Comparison of ENCODE assay signal across 19 cellular contexts in the genomic region with DNA sequence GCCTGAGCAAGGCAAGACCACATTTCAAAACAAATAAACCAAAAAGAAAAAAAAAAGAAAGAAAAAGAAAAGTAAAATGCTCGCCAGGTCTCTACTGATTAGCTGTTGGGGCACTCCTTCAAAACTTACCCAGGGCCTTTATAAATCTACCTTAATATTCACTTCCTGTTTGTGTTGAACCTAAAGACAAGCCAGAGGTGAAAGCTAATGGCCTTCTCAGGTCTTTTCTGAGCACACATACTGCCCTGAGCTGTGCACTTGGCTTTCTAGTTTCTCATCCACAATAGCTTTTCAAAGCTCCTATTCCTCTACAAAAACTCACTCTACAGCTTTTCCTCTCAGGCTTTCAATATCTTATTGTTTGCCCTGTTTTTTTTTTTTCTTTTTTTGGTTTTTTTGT. TPM values are rescaled to one million over a fixed set of nuclear protein-coding genes. Genes with fewer than 3 reads are reported as not detected.
DNase-seq lines count a peak whose midpoint lies in the region; ATAC-seq, FAIRE-seq and TF ChIP-seq lines count a peak whose summit lies in the region.
"Had no signal": no experiment of that assay in that cellular context is flagged by ENCODE, and none has a peak within 500 bp of the region (broad histone marks: within the 10 kb centered on the region; RNA-seq: fewer than 3 reads in every experiment).

No MANE protein-coding gene starts in this region.

- H3K9me3 ChIP-seq in CD4-positive, alpha-beta memory T cell (ENCODE audit: control insufficient read depth in 1 of 2, low read length in 2 of 2): no peaks in the 10 kb centered on the region
- H3K9me3 ChIP-seq: BE2C, gastroesophageal sphincter, SK-N-SH, transverse colon had no signal

- POLR2A ChIA-PET in CD4-positive, alpha-beta memory T cell (lab: Charles Lee; ENCODE audit: partially characterized antibody): interaction anchor here (0.7 kb wide), 1 partner anchor 1336 kb away, joined by 4 read pairs; no protein-coding TSS in a partner anchor
- POLR2A ChIA-PET in activated naive CD8-positive, alpha-beta T cell treated with anti-CD3 and anti-CD28 coated beads, Interleukin-2, amount 10 ng/mL, durations not matched to agents 7 days and 5 days (lab: Charles Lee): interaction anchor here (0.6 to 1.2 kb wide), 3 partner anchors 52 to 71 kb away, joined by 4 to 6 read pairs (median 5); no protein-coding TSS in a partner anchor

- DNase-seq in CD4-positive, alpha-beta memory T cell: no peak
- DNase-seq in GM12891 (ENCODE audit: insufficient read length, low spot score): no peak
- DNase-seq in activated naive CD8-positive, alpha-beta T cell treated with anti-CD3 and anti-CD28 coated beads, Interleukin-2, amount 10 ng/mL, durations not matched to agents 7 days and 5 days: no peak
- DNase-seq in nephron progenitor cell: no peak
- no peak for DNase-seq in NCI-H526 treated with DMSO at 0.1 percent for 48 hours (lab: John Stamatoyannopoulos, UW)
- DNase-seq in AG20443 (ENCODE audit: low spot score): no peak
- DNase-seq: activated effector memory CD4-positive, alpha-beta T cell treated with anti-CD3 and anti-CD28 coated beads, Interleukin-2, amount 50 U/mL, for 16 hours; BE2C; DMS 273 treated with DMSO at 0.1 percent for 48 hours; left ventricle myocardium superior; NCI-H1436 treated with DMSO at 0.1 percent for 48 hours; SK-N-SH; transverse colon had no signal

- TF ChIP-seq CTCF in nephron progenitor cell (IDR thresholded peaks at IDR 0.05): no peak

- H3K4me3 ChIP-seq in CD4-positive, alpha-beta memory T cell (ENCODE audit: low read length in 2 of 2): no peak overlapping the region
- H3K4me3 ChIP-seq: gastroesophageal sphincter, skin epidermis, transverse colon had no signal

- H3K9me3 Mint-ChIP-seq in CD4-positive, alpha-beta memory T cell: no peaks in the 10 kb centered on the region
- H3K9me3 Mint-ChIP-seq in activated naive CD8-positive, alpha-beta T cell treated with anti-CD3 and anti-CD28 coated beads, Interleukin-2, amount 10 ng/mL, durations not matched to agents 7 days and 5 days: no peaks in the 10 kb centered on the region
- H3K9me3 Mint-ChIP-seq in nephron progenitor cell: peaks cover 8% of the 10 kb centered on the region

- CTCF ChIA-PET in CD4-positive, alpha-beta memory T cell (lab: Charles Lee; ENCODE audit: partially characterized antibody): interaction anchor here (0.8 kb wide), 1 partner anchor 16 kb away, joined by 3 read pairs; no protein-coding TSS in a partner anchor

- no peak overlapping the region for H3K4me3 Mint-ChIP-seq in CD4-positive, alpha-beta memory T cell
- no peak overlapping the region for H3K4me3 Mint-ChIP-seq in activated naive CD8-positive, alpha-beta T cell treated with anti-CD3 and anti-CD28 coated beads, Interleukin-2, amount 10 ng/mL, durations not matched to agents 7 days and 5 days
- no peak overlapping the region for H3K4me3 Mint-ChIP-seq in nephron progenitor cell

- H3K27ac ChIP-seq in CD4-positive, alpha-beta memory T cell (ENCODE audit: low read depth, low read length): no peak overlapping the region
- H3K27ac ChIP-seq: gastroesophageal sphincter, skin epidermis, transverse colon had no signal

- H3K27me3 Mint-ChIP-seq in CD4-positive, alpha-beta memory T cell: no peaks in the 10 kb centered on the region
- no peaks in the 10 kb centered on the region for H3K27me3 Mint-ChIP-seq in activated naive CD8-positive, alpha-beta T cell treated with anti-CD3 and anti-CD28 coated beads, Interleukin-2, amount 10 ng/mL, durations not matched to agents 7 days and 5 days
- no peaks in the 10 kb centered on the region for H3K27me3 Mint-ChIP-seq in nephron progenitor cell (ENCODE audit: low read depth, poor library complexity)

- no peaks in the 10 kb centered on the region for H3K4me1 ChIP-seq in CD4-positive, alpha-beta memory T cell (ENCODE audit: insufficient read depth, low read length)
- H3K4me1 ChIP-seq: BE2C, transverse colon had no signal

- H3K27me3 ChIP-seq in CD4-positive, alpha-beta memory T cell (ENCODE audit: insufficient read depth, low read length): no peaks in the 10 kb centered on the region
- H3K27me3 ChIP-seq: BE2C, gastroesophageal sphincter, transverse colon had no signal

- peaks cover 5% of the 10 kb centered on the region for H3K36me3 ChIP-seq in CD4-positive, alpha-beta memory T cell (ENCODE audit: insufficient read depth, low read length)

- TF ChIP-seq POLR2A in GM12891 (IDR thresholded peaks at IDR 0.05; ENCODE audit: low read depth, low read length): no peak

- peaks cover 34 to 36% of the 10 kb centered on the region in 2 donors for H3K36me3 Mint-ChIP-seq in CD4-positive, alpha-beta memory T cell
- H3K36me3 Mint-ChIP-seq in activated naive CD8-positive, alpha-beta T cell treated with anti-CD3 and anti-CD28 coated beads, Interleukin-2, amount 10 ng/mL, durations not matched to agents 7 days and 5 days: peaks cover 33% of the 10 kb centered on the region
- peaks cover 69% of the 10 kb centered on the region for H3K36me3 Mint-ChIP-seq in nephron progenitor cell (ENCODE audit: low read depth)

- H3K27ac Mint-ChIP-seq in CD4-positive, alpha-beta memory T cell: peak overlapping the region in 4 of 7 donors; percentile 70 to 82 (median 74)
- peak overlapping the region; percentile 57 for H3K27ac Mint-ChIP-seq in activated naive CD8-positive, alpha-beta T cell treated with anti-CD3 and anti-CD28 coated beads, Interleukin-2, amount 10 ng/mL, durations not matched to agents 7 days and 5 days
- H3K27ac Mint-ChIP-seq in nephron progenitor cell: peak overlapping the region; percentile 86

- peaks cover 6 to 11% (median 9%) of the 10 kb centered on the region in 4 donors for H3K4me1 Mint-ChIP-seq in CD4-positive, alpha-beta memory T cell
- peaks cover 5% of the 10 kb centered on the region for H3K4me1 Mint-ChIP-seq in activated naive CD8-positive, alpha-beta T cell treated with anti-CD3 and anti-CD28 coated beads, Interleukin-2, amount 10 ng/mL, durations not matched to agents 7 days and 5 days
- H3K4me1 Mint-ChIP-seq in nephron progenitor cell: peaks cover 10% of the 10 kb centered on the region

- intact Hi-C loops in CD4-positive, alpha-beta memory T cell (cut with micrococcal nuclease): no loop called here

- no peak for FAIRE-seq in GM12891 (lab: Jason Lieb, UNC)
- FAIRE-seq: H54 had no signal

- no peak for ATAC-seq in activated naive CD8-positive, alpha-beta T cell treated with anti-CD3 and anti-CD28 coated beads, Interleukin-2, amount 10 ng/mL, durations not matched to agents 7 days and 5 days (ENCODE audit: low read depth)
- ATAC-seq in GM18517 (IDR thresholded peaks at IDR 0.05; ENCODE audit: unreplicated experiment): no peak
- ATAC-seq: gastroesophageal sphincter, left ventricle myocardium superior had no signal

TF ChIP-seq in GM12891, 5 proteins besides CTCF, POLR2A, EP300 and RAD21:
- TF ChIP-seq POLR2AphosphoS5 (IDR thresholded peaks at IDR 0.05; ENCODE audit: low read depth, low read length) (no peak), POU2F2 (IDR thresholded peaks at IDR 0.05; ENCODE audit: low read depth, low read length) (no peak), PAX5 (IDR thresholded peaks at IDR 0.05; ENCODE audit: insufficient read depth, low read length, severe bottlenecking) (no peak), TAF1 (IDR thresholded peaks at IDR 0.05; ENCODE audit: low read depth, low read length) (no peak), SPI1 (IDR thresholded peaks at IDR 0.05; ENCODE audit: low read depth, low read length) (peak; percentile 64)

RNA-seq across cellular contexts. Expression of gene RNF115, which starts 50.5 kb away (rescaled TPM):
- 10 to 100 TPM; 15.2 to 15.3 TPM for total RNA-seq in CD4-positive, alpha-beta memory T cell
- 1 to 10 TPM; 3.3 to 7.6 TPM for polyA plus RNA-seq in CD4-positive, alpha-beta memory T cell
- 4.9 TPM for polyA plus RNA-seq in GM12891 (2012; ENCODE audit: low read depth, missing spikeins)
- total RNA-seq in activated naive CD8-positive, alpha-beta T cell treated with anti-CD3 and anti-CD28 coated beads, Interleukin-2, amount 10 ng/mL, durations not matched to agents 7 days and 5 days: 10 to 100 TPM; 14.7 to 15.0 TPM

RNA-seq across cellular contexts. Expression of gene POLR3C, which starts 50.6 kb away (rescaled TPM):
- 10 to 100 TPM; 43.5 to 44.8 TPM for total RNA-seq in CD4-positive, alpha-beta memory T cell
- 10 to 100 TPM; 43.5 to 52.0 TPM for polyA plus RNA-seq in CD4-positive, alpha-beta memory T cell
- 20.7 TPM for polyA plus RNA-seq in GM12891 (2012; ENCODE audit: low read depth, missing spikeins)
- total RNA-seq in activated naive CD8-positive, alpha-beta T cell treated with anti-CD3 and anti-CD28 coated beads, Interleukin-2, amount 10 ng/mL, durations not matched to agents 7 days and 5 days: 10 to 100 TPM; 34.6 to 35.1 TPM

RNA-seq across cellular contexts. Expression of gene CD160, which starts 54.1 kb away (rescaled TPM):
- not detected for total RNA-seq in CD4-positive, alpha-beta memory T cell
- under 1 TPM in 1 of 2 donors, not detected in 1; 0.16 TPM for polyA plus RNA-seq in CD4-positive, alpha-beta memory T cell
- 0.09 TPM for polyA plus RNA-seq in GM12891 (2012; ENCODE audit: low read depth, missing spikeins)
- under 1 TPM; 0.20 to 0.53 TPM for total RNA-seq in activated naive CD8-positive, alpha-beta T cell treated with anti-CD3 and anti-CD28 coated beads, Interleukin-2, amount 10 ng/mL, durations not matched to agents 7 days and 5 days
- total RNA-seq: epithelial cell of proximal tubule, LHCN-M2 had no signal
- polyA plus RNA-seq: SK-N-SH had no signal
